ENCODE assay signal across 4 cellular contexts in the genomic region with DNA sequence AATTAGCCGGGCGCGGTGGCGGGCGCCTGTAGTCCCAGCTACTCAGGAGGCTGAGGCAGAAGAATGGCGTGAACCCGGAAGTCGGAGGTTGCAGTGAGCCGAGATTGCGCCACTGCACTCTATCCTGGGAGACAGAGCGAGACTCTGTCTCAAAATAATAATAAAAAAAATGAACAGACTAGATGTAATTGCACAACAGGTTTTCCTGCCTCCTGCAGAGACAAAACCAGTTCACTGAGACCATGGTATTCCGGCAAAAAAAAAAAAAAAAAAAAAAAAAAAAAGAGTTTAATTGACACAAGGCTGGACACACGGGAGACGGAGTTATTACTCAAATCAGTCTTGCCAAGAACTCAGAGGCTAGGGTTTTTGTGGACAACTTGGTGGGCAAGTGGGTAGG. TPM values are rescaled to one million over a fixed set of nuclear protein-coding genes. Genes with fewer than 3 reads are reported as not detected.
"Had no signal": no experiment of that assay in that cellular context is flagged by ENCODE, and none has a peak within 500 bp of the region (broad histone marks: within the 10 kb centered on the region; RNA-seq: fewer than 3 reads in every experiment).

No MANE protein-coding gene starts in this region.

RNA-seq across cellular contexts. Expression of a gene that starts 58.7 kb away (rescaled TPM):
- total RNA-seq: activated CD4-positive, alpha-beta memory T cell treated with anti-CD3 and anti-CD28 coated beads, Interleukin-2, amount 10 ng/mL, durations not matched to agents 7 days and 5 days; activated CD4-positive, alpha-beta T cell treated with anti-CD3 and anti-CD28 coated beads, Interleukin-2, amount 10 ng/mL, durations not matched to agents 7 days and 5 days; T-helper 1 cell treated with Interleukin-12 subunit alpha and Interleukin-12 subunit beta and Interleukin-4 antibody, amounts not matched to agents 30 ng/mL and 1 ng/mL, for 36 hours; T-helper 17 cell had no signal
